In genomic region chr4:73751166-73751565, GRCh38 we compare ENCODE assay signal across 15 cellular contexts.
A peak's percentile ranks its signal among the peaks of the same experiment; 100 is the strongest.
DNase-seq lines count a peak whose midpoint lies in the region; ATAC-seq lines count a peak whose summit lies in the region.
"Had no signal": no experiment of that assay in that cellular context is flagged by ENCODE, and none has a peak within 500 bp of the region (broad histone marks: within the 10 kb centered on the region; RNA-seq: fewer than 3 reads in every experiment).

No MANE protein-coding gene starts in this region.

- ATAC-seq in GM19025 (IDR thresholded peaks at IDR 0.05; ENCODE audit: low read depth, unreplicated experiment), result peak; percentile 60
- peak; percentile 80 for ATAC-seq in HG02571 (IDR thresholded peaks at IDR 0.05; ENCODE audit: unreplicated experiment)
- ATAC-seq in HG03342 (IDR thresholded peaks at IDR 0.05; ENCODE audit: unreplicated experiment), result peak; percentile 81
- ATAC-seq in GM19467 (IDR thresholded peaks at IDR 0.05; ENCODE audit: unreplicated experiment), result no peak

- DNase-seq in inferior parietal cortex (ENCODE audit: extremely low spot score), result peak; percentile 3
- DNase-seq in AG20443 (ENCODE audit: low spot score), result no peak
- DNase-seq in RPMI8226, result no peak
- DNase-seq in islet precursor cell, result no peak
- DNase-seq: activated naive CD8-positive, alpha-beta T cell treated with anti-CD3 and anti-CD28 coated beads, Interleukin-2, amount 10 ng/mL, durations not matched to agents 7 days and 5 days; C1 segment of cervical spinal cord; H7; head of caudate nucleus; NCI-H187; NCI-H526; ovary had no signal
